19 cellular contexts compared by ENCODE assay signal in genomic region chr7:149692056-149692455, GRCh38.
DNase-seq lines count a peak whose midpoint lies in the region; ATAC-seq and TF ChIP-seq lines count a peak whose summit lies in the region.
"Had no signal": no experiment of that assay in that cellular context is flagged by ENCODE, and none has a peak within 500 bp of the region (broad histone marks: within the 10 kb centered on the region; RNA-seq: fewer than 3 reads in every experiment).

No MANE protein-coding gene starts in this region.

- in situ Hi-C loops in ACHN (cut with HindIII; ENCODE audit: low pct_ligation_motif_present, low pct_unique_long_range_greater_than_20kb, low sequenced_read_pairs) = no loop called here

- H3K4me1 ChIP-seq in left ventricle myocardium inferior = peaks cover 4% of the 10 kb centered on the region
- H3K4me1 ChIP-seq in heart right ventricle = peaks cover 0 to 6% (median 0%) of the 10 kb centered on the region in 9 donors
- no peaks in the 10 kb centered on the region for H3K4me1 ChIP-seq in mesodermal cell (ENCODE audit: control insufficient read depth, insufficient read depth, low read length, poor library complexity, severe bottlenecking)
- H3K4me1 ChIP-seq in upper lobe of right lung = no peaks in the 10 kb centered on the region
- peaks cover 0 to 13% (median 0%) of the 10 kb centered on the region in 6 donors for H3K4me1 ChIP-seq in spleen
- H3K4me1 ChIP-seq: breast epithelium, left lung, pancreas had no signal

- intact Hi-C loops in left ventricle myocardium inferior (cut with micrococcal nuclease) = no loop called here
- intact Hi-C loops in heart right ventricle (cut with DNase I) = no loop called here
- intact Hi-C loops in upper lobe of right lung (cut with DNase I) = no loop called here
- intact Hi-C loops in spleen (cut with DNase I; ENCODE audit: low total_unique reads) = no loop called here

- no peak for TF ChIP-seq POLR2A in spleen (IDR thresholded peaks at IDR 0.05)

- H3K9me3 ChIP-seq in left ventricle myocardium inferior (replicated peaks) = peaks cover 7% of the 10 kb centered on the region
- H3K9me3 ChIP-seq in heart right ventricle = peaks cover 0 to 11% (median 0%) of the 10 kb centered on the region in 11 donors
- H3K9me3 ChIP-seq in mesodermal cell (ENCODE audit: control insufficient read depth, low read length) = peaks cover 6% of the 10 kb centered on the region
- H3K9me3 ChIP-seq in upper lobe of right lung = no peaks in the 10 kb centered on the region
- peaks cover 0 to 16% (median 8%) of the 10 kb centered on the region in 8 donors for H3K9me3 ChIP-seq in spleen
- H3K9me3 ChIP-seq: breast epithelium, pancreas had no signal

- TF ChIP-seq CTCF in left ventricle myocardium inferior (IDR thresholded peaks at IDR 0.05; ENCODE audit: borderline replicate concordance) (no peak), heart right ventricle (IDR thresholded peaks at IDR 0.05) (no peak), epithelial cell of esophagus (IDR thresholded peaks at IDR 0.05; ENCODE audit: insufficient read depth, low read depth, low read length, missing control alignments) (no peak), upper lobe of right lung (IDR thresholded peaks at IDR 0.05) (no peak), spleen (IDR thresholded peaks at IDR 0.05 in 8 of 11, conservative IDR thresholded peaks at IDR 0.05 in 3 of 11) (no peak)

- ATAC-seq in heart right ventricle (no peak), upper lobe of right lung (no peak)
- ATAC-seq: left lung, pancreas had no signal

- no peak for DNase-seq in left ventricle myocardium inferior
- no peak for DNase-seq in heart right ventricle
- DNase-seq in epithelial cell of esophagus (ENCODE audit: low read depth) = no peak
- DNase-seq in upper lobe of right lung = no peak
- DNase-seq in ACHN = no peak
- DNase-seq in AG20443 (ENCODE audit: low spot score) = no peak
- DNase-seq in spleen = no peak
- DNase-seq: 8988T; activated CD4-positive, CD25-positive, alpha-beta regulatory T cell; activated naive CD8-positive, alpha-beta T cell treated with anti-CD3 and anti-CD28 coated beads, Interleukin-2, amount 10 ng/mL, durations not matched to agents 7 days and 5 days; hypothalamus; left lung; NCI-H748 treated with DMSO at 0.1 percent for 48 hours; OCI-M1; pancreas; small intestine; stimulated activated CD4-positive, alpha-beta T cell treated with anti-CD3 and anti-CD28 coated beads, Interleukin-4, amount 100 ng/mL, for 4 hours had no signal

- WGBS in heart right ventricle, 2 donors = 92% methylated on average over 9 of the region's 9 CpGs
- WGBS in mesodermal cell (ENCODE audit: insufficient coverage in 2 of 2), 2 experiments = 90 to 94% methylated on average over 6 of the region's 9 CpGs
- WGBS in spleen, 5 donors = 79 to 92% (median 91%) methylated on average over 9 of the region's 9 CpGs

- no peak overlapping the region for H3K27ac ChIP-seq in left ventricle myocardium inferior (replicated peaks)
- H3K27ac ChIP-seq in heart right ventricle = no peak overlapping the region
- no peak overlapping the region for H3K27ac ChIP-seq in mesodermal cell (ENCODE audit: low read depth, low read length, severe bottlenecking)
- H3K27ac ChIP-seq in upper lobe of right lung = no peak overlapping the region
- no peak overlapping the region for H3K27ac ChIP-seq in spleen
- H3K27ac ChIP-seq: breast epithelium, left lung, pancreas had no signal

- H3K27me3 ChIP-seq in left ventricle myocardium inferior (ENCODE audit: low read depth) (peaks cover 70% of the 10 kb centered on the region), heart right ventricle (peaks cover 0 to 77% (median 62%) of the 10 kb centered on the region in 7 donors), upper lobe of right lung (peaks cover 49% of the 10 kb centered on the region), spleen (replicated peaks in 1 of 7) (peaks cover 0 to 66% (median 48%) of the 10 kb centered on the region in 7 donors)
- H3K27me3 ChIP-seq: breast epithelium had no signal

- peak overlapping the region; percentile 57 for H3K4me3 ChIP-seq in left ventricle myocardium inferior
- H3K4me3 ChIP-seq in heart right ventricle = peak overlapping the region in 3 of 10 donors; percentile 23 to 33 (median 24)
- peak overlapping the region; percentile 29 for H3K4me3 ChIP-seq in epithelial cell of esophagus (ENCODE audit: low read length)
- peak overlapping the region; percentile 28 for H3K4me3 ChIP-seq in mesodermal cell (ENCODE audit: extremely low read depth, insufficient read depth, low read length, poor library complexity, severe bottlenecking)
- peak overlapping the region; percentile 7 for H3K4me3 ChIP-seq in upper lobe of right lung
- no peak overlapping the region for H3K4me3 ChIP-seq in spleen
- H3K4me3 ChIP-seq: left lung had no signal

- H3K36me3 ChIP-seq in left ventricle myocardium inferior (no peaks in the 10 kb centered on the region), heart right ventricle (no peaks in the 10 kb centered on the region), mesodermal cell (ENCODE audit: control insufficient read depth, insufficient read depth, low read length) (no peaks in the 10 kb centered on the region), upper lobe of right lung (no peaks in the 10 kb centered on the region), spleen (no peaks in the 10 kb centered on the region)
- H3K36me3 ChIP-seq: breast epithelium, left lung, pancreas had no signal

Comparison
In these comparisons a context has a peak if more than half of its experiments do, and no peak if none do; other contexts are left out.
1. H3K4me3 ChIP-seq: peak in left ventricle myocardium inferior (single experiment), epithelial cell of esophagus (single experiment), mesodermal cell (single experiment) and upper lobe of right lung (single experiment); none in spleen (0 of 8).